In genomic region chr2:209592106-209592505, GRCh38 we compare ENCODE assay signal across 21 cellular contexts.
"Had no signal": no experiment of that assay in that cellular context is flagged by ENCODE, and none has a peak within 500 bp of the region (broad histone marks: within the 10 kb centered on the region; RNA-seq: fewer than 3 reads in every experiment).

No MANE protein-coding gene starts in this region.

- H3K9me3 Mint-ChIP-seq: stimulated activated naive B cell treated with anti-CD40 and anti-IgM and Interleukin-4, amounts not matched to agents 10 μg/mL and 1 μg/mL and 100 μg/mL, for 72 hours; stimulated activated naive CD8-positive, alpha-beta T cell treated with anti-CD3 and anti-CD28 coated beads, Interleukin-15, amount 100 ng/mL, for 72 hours had no signal

- H3K4me1 ChIP-seq: gastrocnemius medialis, psoas muscle, right lobe of liver, testis, transverse colon had no signal

- DNase-seq: cortex of kidney; dorsolateral prefrontal cortex; effector CD8-positive, alpha-beta T cell; gastrocnemius medialis; kidney; left cardiac atrium; left ventricle myocardium superior; mesenchymal stem cell; midbrain; psoas muscle; retina; right lobe of liver; stimulated activated CD4-positive, alpha-beta T cell treated with anti-CD3 and anti-CD28 coated beads, Interleukin-1b, Interleukin-23, amount 100 ng/mL, for 48 hours; stimulated activated CD4-positive, alpha-beta T cell treated with anti-CD3 and anti-CD28 coated beads, Interleukin-4, amount 100 ng/mL, for 4 hours; stimulated activated naive B cell treated with anti-CD40 and anti-IgM and Interleukin-4, amounts not matched to agents 10 μg/mL and 1 μg/mL and 100 μg/mL, for 72 hours; stimulated activated naive CD8-positive, alpha-beta T cell treated with anti-CD3 and anti-CD28 coated beads, Interleukin-15, amount 100 ng/mL, for 72 hours; testis; transverse colon had no signal

- H3K4me3 ChIP-seq: dorsolateral prefrontal cortex, gastrocnemius medialis, lung, psoas muscle, right lobe of liver, testis, transverse colon had no signal

- H3K27me3 Mint-ChIP-seq: natural killer cell treated with Interleukin-12 subunit alpha and Interleukin-12 subunit beta and Interleukin-15 and Interleukin-18, amount 100 ng/mL, for 72 hours; stimulated activated naive B cell treated with anti-CD40 and anti-IgM and Interleukin-4, amounts not matched to agents 10 μg/mL and 1 μg/mL and 100 μg/mL, for 72 hours; stimulated activated naive CD8-positive, alpha-beta T cell treated with anti-CD3 and anti-CD28 coated beads, Interleukin-15, amount 100 ng/mL, for 72 hours had no signal

- H3K9me3 ChIP-seq: gastrocnemius medialis, neutrophil, psoas muscle, right lobe of liver, testis, transverse colon had no signal

- H3K27ac ChIP-seq: dorsolateral prefrontal cortex, gastrocnemius medialis, neutrophil, psoas muscle, right lobe of liver, testis, transverse colon had no signal

- H3K36me3 ChIP-seq: gastrocnemius medialis, neutrophil, right lobe of liver, transverse colon had no signal

- H3K36me3 Mint-ChIP-seq: natural killer cell treated with Interleukin-12 subunit alpha and Interleukin-12 subunit beta and Interleukin-15 and Interleukin-18, amount 100 ng/mL, for 72 hours; stimulated activated naive B cell treated with anti-CD40 and anti-IgM and Interleukin-4, amounts not matched to agents 10 μg/mL and 1 μg/mL and 100 μg/mL, for 72 hours had no signal

- H3K4me3 Mint-ChIP-seq: natural killer cell treated with Interleukin-12 subunit alpha and Interleukin-12 subunit beta and Interleukin-15 and Interleukin-18, amount 100 ng/mL, for 72 hours; stimulated activated naive B cell treated with anti-CD40 and anti-IgM and Interleukin-4, amounts not matched to agents 10 μg/mL and 1 μg/mL and 100 μg/mL, for 72 hours; stimulated activated naive CD8-positive, alpha-beta T cell treated with anti-CD3 and anti-CD28 coated beads, Interleukin-15, amount 100 ng/mL, for 72 hours had no signal

- H3K27ac Mint-ChIP-seq: natural killer cell treated with Interleukin-12 subunit alpha and Interleukin-12 subunit beta and Interleukin-15 and Interleukin-18, amount 100 ng/mL, for 72 hours; stimulated activated naive B cell treated with anti-CD40 and anti-IgM and Interleukin-4, amounts not matched to agents 10 μg/mL and 1 μg/mL and 100 μg/mL, for 72 hours had no signal

- H3K4me1 Mint-ChIP-seq: stimulated activated naive B cell treated with anti-CD40 and anti-IgM and Interleukin-4, amounts not matched to agents 10 μg/mL and 1 μg/mL and 100 μg/mL, for 72 hours; stimulated activated naive CD8-positive, alpha-beta T cell treated with anti-CD3 and anti-CD28 coated beads, Interleukin-15, amount 100 ng/mL, for 72 hours had no signal
